8 cellular contexts compared by ENCODE assay signal in genomic region chr3:124069714-124070113, GRCh38. TPM values are rescaled to one million over a fixed set of nuclear protein-coding genes. Genes with fewer than 3 reads are reported as not detected.
DNase-seq lines count a peak whose midpoint lies in the region; ATAC-seq and TF ChIP-seq lines count a peak whose summit lies in the region.
"Not testable (repeated sequence)": the region's sequence is repeated elsewhere in the genome, so short reads cannot be mapped to it uniquely, and the experiment has no call there.

No MANE protein-coding gene starts in this region.

- ATAC-seq in heart right ventricle: peak; percentile 38 to 92 (median 86)

- not testable (repeated sequence) for TF ChIP-seq CTCF in BE2C (IDR thresholded peaks at IDR 0.05; ENCODE audit: low read depth, low read length); fibroblast of the aortic adventitia (IDR thresholded peaks at IDR 0.05; ENCODE audit: insufficient read depth, low read length); heart right ventricle (IDR thresholded peaks at IDR 0.05); ovary (IDR thresholded peaks at IDR 0.05); testis (IDR thresholded peaks at IDR 0.05)

- TF ChIP-seq EP300 in ovary (IDR thresholded peaks at IDR 0.05): not testable (repeated sequence)

- not testable (repeated sequence) for H3K27me3 ChIP-seq in BE2C, MG63, heart right ventricle, ovary, testis

- TF ChIP-seq POLR2A in ovary (IDR thresholded peaks at IDR 0.05); testis (IDR thresholded peaks at IDR 0.05): not testable (repeated sequence)

- peaks cover 19% of the 10 kb centered on the region for H3K4me1 ChIP-seq in BE2C
- peaks cover 5 to 61% (median 25%) of the 10 kb centered on the region in 9 donors for H3K4me1 ChIP-seq in heart right ventricle
- H3K4me1 ChIP-seq in ovary (ENCODE audit: insufficient read depth): not testable (repeated sequence)
- peaks cover 12% of the 10 kb centered on the region for H3K4me1 ChIP-seq in testis

- H3K4me3 ChIP-seq in BE2C (ENCODE audit: low read depth, low read length); MG63; fibroblast of the aortic adventitia (ENCODE audit: low read depth, low read length); heart right ventricle; ovary; testis: not testable (repeated sequence)

- H3K27ac ChIP-seq in heart right ventricle: peak overlapping the region in 6 of 10 donors; percentile 11 to 76 (median 55)
- H3K27ac ChIP-seq in ovary, testis: not testable (repeated sequence)

- WGBS in heart right ventricle, 2 donors: 30 to 44% methylated on average over 3 of the region's 3 CpGs
- WGBS in ovary, 3 donors: 4 to 18% (median 7%) methylated on average over 3 of the region's 3 CpGs
- WGBS in testis, 2 donors: 27 to 60% methylated on average over 3 of the region's 3 CpGs

- not testable (repeated sequence) for H3K36me3 ChIP-seq in BE2C; MG63; heart right ventricle; ovary; testis (ENCODE audit: low read depth, missing control alignments)

- not testable (repeated sequence) for H3K9me3 ChIP-seq in BE2C, MG63, heart right ventricle, ovary, testis

- intact Hi-C loops in heart right ventricle (cut with DNase I): loop anchor here in 1 of 10 donors (10.0 kb wide), 1 partner anchor 395 kb away; no protein-coding TSS in a partner anchor
- intact Hi-C loops in ovary (cut with DNase I): loop anchor here in 2 of 4 donors (5.0 to 10.0 kb wide), 2 partner anchors 32 to 55 kb away; no protein-coding TSS in a partner anchor
- intact Hi-C loops in testis (cut with DNase I; ENCODE audit: low total_unique reads): not testable (repeated sequence)

- DNase-seq in BE2C (peak; percentile 46), MG63 (peak; percentile 27), amniotic epithelial cell (ENCODE audit: low read depth) (peak; percentile 98), fibroblast of the aortic adventitia (ENCODE audit: low read depth) (peak; percentile 35), heart right ventricle (peak in 1 of 2 donors; percentile 47), kidney glomerular epithelial cell (lab: John Stamatoyannopoulos, UW) (peak; percentile 32), ovary (peak in 4 of 5 donors; percentile 20 to 52 (median 37)), testis (peak; percentile 45)

RNA-seq across cellular contexts. Expression of gene KALRN, which starts 36.5 kb away (rescaled TPM):
- polyA plus RNA-seq in BE2C (2012; ENCODE audit: insufficient read depth, insufficient read length, low read depth): 19.9 TPM
- total RNA-seq in MG63 (2014; rRNA removed; shearing (Covaris generic); ENCODE audit: low replicate concordance): 1.4 and 2.3 TPM in 2 replicates
- 0.99 and 5.2 TPM in 2 replicates for total RNA-seq in fibroblast of the aortic adventitia (ENCODE audit: low replicate concordance)
- total RNA-seq in heart right ventricle: 100 to 1,000 TPM in 3 of 10 donors, 10 to 100 TPM in 7; 58.4 to 116 (median 87.9) TPM
- polyA plus RNA-seq in heart right ventricle: 10 to 100 TPM; 12.9 to 25.2 TPM
- 10 to 100 TPM in 6 of 7 donors, 1 to 10 TPM in 1; 8.0 to 37.1 (median 22.1) TPM for total RNA-seq in ovary
- 10 to 100 TPM in 1 of 2 donors, 1 to 10 TPM in 1; 5.5 to 21.2 TPM for polyA plus RNA-seq in ovary
- 10 to 100 TPM; 64.1 to 76.1 TPM for total RNA-seq in testis
- 32.5 TPM for polyA plus RNA-seq in testis (ENCODE audit: insufficient read depth, low read depth, low replicate concordance)
